ENCODE assay signal across 12 cellular contexts in the genomic region with DNA sequence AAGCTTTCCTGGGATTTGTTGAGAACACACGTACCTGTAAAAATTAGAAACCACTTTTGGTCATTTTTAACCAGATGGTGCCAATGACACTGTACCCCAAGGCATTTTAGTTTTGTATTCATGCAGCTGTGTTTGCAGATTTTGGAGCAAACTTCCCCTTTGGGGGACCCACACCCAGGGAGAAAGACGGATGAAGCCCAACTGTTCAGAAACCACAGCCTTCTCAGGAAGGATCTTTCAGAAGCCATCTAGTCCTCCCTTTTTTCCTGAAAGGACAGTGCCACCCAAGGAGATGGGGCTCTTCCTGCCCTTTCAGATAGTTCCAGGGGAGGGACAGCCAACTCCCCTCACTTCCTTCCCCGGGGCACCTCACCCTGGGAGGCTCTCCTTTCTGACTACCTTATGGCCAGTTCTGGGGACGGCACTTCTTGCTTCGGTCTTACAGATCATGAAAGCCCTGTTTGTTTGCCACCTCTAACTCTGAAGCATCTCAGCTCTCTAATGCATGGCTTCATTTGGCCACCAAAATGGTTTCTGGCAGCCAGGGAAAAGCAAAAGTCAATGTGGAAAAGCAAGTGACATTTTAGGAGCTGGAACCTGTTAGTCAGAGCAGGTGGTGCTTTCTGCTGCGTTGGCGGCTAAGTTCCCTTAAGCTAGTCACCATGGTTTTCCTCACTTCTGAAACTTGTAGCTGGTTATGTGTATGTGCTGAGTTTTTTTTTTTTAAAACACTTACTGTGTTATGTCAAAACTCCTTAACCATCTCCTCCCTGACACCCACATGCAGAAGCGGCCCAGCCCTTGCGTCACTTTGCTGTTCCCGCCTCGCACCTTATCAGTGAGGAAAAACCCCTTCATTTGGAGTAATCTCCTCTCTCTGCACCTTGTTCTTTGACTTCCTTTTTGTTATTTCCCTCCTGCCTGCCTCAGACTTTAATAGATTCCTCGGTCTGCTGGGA. TPM values are rescaled to one million over a fixed set of nuclear protein-coding genes. Genes with fewer than 3 reads are reported as not detected.
DNase-seq lines count a peak whose midpoint lies in the region; ATAC-seq and TF ChIP-seq lines count a peak whose summit lies in the region.
"Had no signal": no experiment of that assay in that cellular context is flagged by ENCODE, and none has a peak within 500 bp of the region (broad histone marks: within the 10 kb centered on the region; RNA-seq: fewer than 3 reads in every experiment).

No MANE protein-coding gene starts in this region.

- CTCF ChIA-PET in A673 (lab: Charles Lee): no interaction called here

- peak overlapping the region; percentile 63 for H3K4me3 Mint-ChIP-seq in activated T-helper 1 cell treated with anti-CD3 and anti-CD28 coated beads, Interleukin-12 subunit alpha, Interleukin-12 subunit beta, Interleukin-2, Interleukin-4 antibody, amounts not matched to agents 30 ng/mL and 10 ng/mL and 1 ng/mL, durations not matched to agents 14 hours and 24 hours and 36 hours
- no peak overlapping the region for H3K4me3 Mint-ChIP-seq in GM23338
- H3K4me3 Mint-ChIP-seq: central memory CD8-positive, alpha-beta T cell had no signal

- H3K4me1 ChIP-seq in BLaER1 treated with 17β-estradiol and CSF1 and Interleukin-3, amounts not matched to agents 10 nM and 100 nM: peaks cover 16 to 34% (median 32%) of the 10 kb centered on the region in 10 experiments
- H3K4me1 ChIP-seq in A673 (ENCODE audit: insufficient read depth, low read length, poor library complexity, severe bottlenecking): no peaks in the 10 kb centered on the region
- H3K4me1 ChIP-seq in GM23338 (ENCODE audit: insufficient read depth): no peaks in the 10 kb centered on the region

- POLR2A ChIA-PET in A673 (lab: Charles Lee; ENCODE audit: low non-redundant PET): no interaction called here

- no peak for DNase-seq in activated T-helper 1 cell treated with anti-CD3 and anti-CD28 coated beads, Interleukin-12 subunit alpha, Interleukin-12 subunit beta, Interleukin-2, Interleukin-4 antibody, amounts not matched to agents 30 ng/mL and 10 ng/mL and 1 ng/mL, durations not matched to agents 14 hours and 24 hours and 36 hours (ENCODE audit: low spot score)
- DNase-seq in putamen (ENCODE audit: low spot score) (peak; percentile 72), A673 (ENCODE audit: low spot score) (no peak), GM23338 (ENCODE audit: low spot score) (no peak)
- DNase-seq: COR-L47, NCI-H446 treated with DMSO at 0.1 percent for 48 hours had no signal

- H4K20me1 ChIP-seq in BLaER1 treated with 17β-estradiol and CSF1 and Interleukin-3, amounts not matched to agents 10 nM and 100 nM: no peaks in the 10 kb centered on the region
- H4K20me1 ChIP-seq in GM23338 (replicated peaks; ENCODE audit: insufficient read depth): peaks cover 4% of the 10 kb centered on the region

- 0 out of 2 replicates have a peak, but pooled peaks cover 3% of the 10 kb centered on the region for H3F3A ChIP-seq in GM23338 (replicated peaks; ENCODE audit: low read depth)

- H3K27me3 ChIP-seq in BLaER1 treated with 17β-estradiol and CSF1 and Interleukin-3, amounts not matched to agents 10 nM and 100 nM: no peaks in the 10 kb centered on the region
- H3K27me3 ChIP-seq in A673 (replicated peaks; ENCODE audit: insufficient read depth, low read depth, low read length, poor library complexity): no peaks in the 10 kb centered on the region
- H3K27me3 ChIP-seq in GM23338 (ENCODE audit: insufficient read depth): no peaks in the 10 kb centered on the region

- H3K4me3 ChIP-seq in BLaER1 treated with 17β-estradiol and CSF1 and Interleukin-3, amounts not matched to agents 10 nM and 100 nM: no peak overlapping the region
- H3K4me3 ChIP-seq in A673 (ENCODE audit: low read depth, low read length, poor library complexity, severe bottlenecking) (no peak overlapping the region), GM23338 (no peak overlapping the region)

- H3K79me2 ChIP-seq in GM23338 (replicated peaks; ENCODE audit: insufficient read depth): no peaks in the 10 kb centered on the region

- no peak overlapping the region for H2AFZ ChIP-seq in GM23338

- TF ChIP-seq CTCF in A673 (conservative IDR thresholded peaks at IDR 0.05; ENCODE audit: low read depth, low read length) (no peak), GM23338 (conservative IDR thresholded peaks at IDR 0.05; ENCODE audit: low read depth in 2 of 2) (no peak)

- ATAC-seq in HG02885 (IDR thresholded peaks at IDR 0.05; ENCODE audit: poor library complexity, unreplicated experiment): peak; percentile 41
- no peak for ATAC-seq in HG02870 (IDR thresholded peaks at IDR 0.05; ENCODE audit: unreplicated experiment)
- no peak for ATAC-seq in HG02798 (IDR thresholded peaks at IDR 0.05; ENCODE audit: poor library complexity, unreplicated experiment)
- ATAC-seq in GM23338: no peak
- ATAC-seq: HCT116 had no signal

- H3K36me3 ChIP-seq in BLaER1 treated with 17β-estradiol and CSF1 and Interleukin-3, amounts not matched to agents 10 nM and 100 nM: no peaks in the 10 kb centered on the region
- H3K36me3 ChIP-seq in A673 (ENCODE audit: insufficient read depth, low read length, poor library complexity, severe bottlenecking) (no peaks in the 10 kb centered on the region), GM23338 (ENCODE audit: insufficient read depth) (no peaks in the 10 kb centered on the region)

- peaks cover 75% of the 10 kb centered on the region for H3K4me1 Mint-ChIP-seq in activated T-helper 1 cell treated with anti-CD3 and anti-CD28 coated beads, Interleukin-12 subunit alpha, Interleukin-12 subunit beta, Interleukin-2, Interleukin-4 antibody, amounts not matched to agents 30 ng/mL and 10 ng/mL and 1 ng/mL, durations not matched to agents 14 hours and 24 hours and 36 hours (ENCODE audit: low read depth)
- peaks cover 2% of the 10 kb centered on the region; the same call in 1 of the 3 replicates for H3K4me1 Mint-ChIP-seq in GM23338

- no TSS peak for BruUV-seq in A673 (replicated peaks; lab: Mats Ljungman, UMichigan)

- no peaks in the 10 kb centered on the region for H3K9me3 ChIP-seq in BLaER1 treated with 17β-estradiol and CSF1 and Interleukin-3, amounts not matched to agents 10 nM and 100 nM (replicated peaks in 1 of 11)
- H3K9me3 ChIP-seq in A673 (ENCODE audit: low read depth, low read length, poor library complexity, severe bottlenecking): no peaks in the 10 kb centered on the region

- H3K27ac Mint-ChIP-seq in activated T-helper 1 cell treated with anti-CD3 and anti-CD28 coated beads, Interleukin-12 subunit alpha, Interleukin-12 subunit beta, Interleukin-2, Interleukin-4 antibody, amounts not matched to agents 30 ng/mL and 10 ng/mL and 1 ng/mL, durations not matched to agents 14 hours and 24 hours and 36 hours: peak overlapping the region; percentile 94
- no peak overlapping the region for H3K27ac Mint-ChIP-seq in GM23338

- H3K9me3 Mint-ChIP-seq in activated T-helper 1 cell treated with anti-CD3 and anti-CD28 coated beads, Interleukin-12 subunit alpha, Interleukin-12 subunit beta, Interleukin-2, Interleukin-4 antibody, amounts not matched to agents 30 ng/mL and 10 ng/mL and 1 ng/mL, durations not matched to agents 14 hours and 24 hours and 36 hours: no peaks in the 10 kb centered on the region
- no peaks in the 10 kb centered on the region for H3K9me3 Mint-ChIP-seq in GM23338
- H3K9me3 Mint-ChIP-seq: central memory CD8-positive, alpha-beta T cell had no signal

- intact Hi-C loops in activated T-helper 1 cell treated with anti-CD3 and anti-CD28 coated beads, Interleukin-12 subunit alpha, Interleukin-12 subunit beta, Interleukin-2, Interleukin-4 antibody, amounts not matched to agents 30 ng/mL and 10 ng/mL and 1 ng/mL, durations not matched to agents 14 hours and 24 hours and 36 hours (cut with micrococcal nuclease): loop anchor here (1.0 kb wide), 1 partner anchor 9 kb away; no protein-coding TSS in a partner anchor
- intact Hi-C loops in A673 (cut with micrococcal nuclease; ENCODE audit: unreplicated experiment): no loop called here

- H3K27ac ChIP-seq in BLaER1 treated with 17β-estradiol and CSF1 and Interleukin-3, amounts not matched to agents 10 nM and 100 nM: no peak overlapping the region
- H3K27ac ChIP-seq in A673 (ENCODE audit: low read depth, low read length, poor library complexity, severe bottlenecking): no peak overlapping the region
- H3K27ac ChIP-seq in GM23338 (ENCODE audit: low read depth): no peak overlapping the region

- H3K9me2 ChIP-seq in GM23338 (ENCODE audit: insufficient read depth): no peaks in the 10 kb centered on the region

- peak overlapping the region; percentile 59 to 78 (median 69) for H3K4me2 ChIP-seq in BLaER1 treated with 17β-estradiol and CSF1 and Interleukin-3, amounts not matched to agents 10 nM and 100 nM
- H3K4me2 ChIP-seq in GM23338: no peak overlapping the region

- H3K9ac ChIP-seq in BLaER1 treated with 17β-estradiol and CSF1 and Interleukin-3, amounts not matched to agents 10 nM and 100 nM: no peak overlapping the region

- no peaks in the 10 kb centered on the region for H3K27me3 Mint-ChIP-seq in activated T-helper 1 cell treated with anti-CD3 and anti-CD28 coated beads, Interleukin-12 subunit alpha, Interleukin-12 subunit beta, Interleukin-2, Interleukin-4 antibody, amounts not matched to agents 30 ng/mL and 10 ng/mL and 1 ng/mL, durations not matched to agents 14 hours and 24 hours and 36 hours (ENCODE audit: insufficient read depth)
- no peaks in the 10 kb centered on the region for H3K27me3 Mint-ChIP-seq in GM23338 (ENCODE audit: insufficient read depth, low read depth, poor library complexity)
- H3K27me3 Mint-ChIP-seq: central memory CD8-positive, alpha-beta T cell had no signal

- H3K36me3 Mint-ChIP-seq in activated T-helper 1 cell treated with anti-CD3 and anti-CD28 coated beads, Interleukin-12 subunit alpha, Interleukin-12 subunit beta, Interleukin-2, Interleukin-4 antibody, amounts not matched to agents 30 ng/mL and 10 ng/mL and 1 ng/mL, durations not matched to agents 14 hours and 24 hours and 36 hours (ENCODE audit: low read depth): peaks cover 24% of the 10 kb centered on the region
- peaks cover 3% of the 10 kb centered on the region; the same call in 1 of the 3 replicates for H3K36me3 Mint-ChIP-seq in GM23338 (ENCODE audit: low read depth)

TF ChIP-seq in GM23338, 12 proteins besides CTCF, POLR2A, EP300 and RAD21:
- TF ChIP-seq EZH2 (IDR thresholded peaks at IDR 0.05; ENCODE audit: low read depth, unreplicated experiment) (no peak), ZNF114 (CRISPR knock-in tag; IDR thresholded peaks at IDR 0.05) (no peak)

RNA-seq across cellular contexts. Expression of a gene that starts 10.1 kb away (rescaled TPM):
- total RNA-seq in activated T-helper 1 cell treated with anti-CD3 and anti-CD28 coated beads, Interleukin-12 subunit alpha, Interleukin-12 subunit beta, Interleukin-2, Interleukin-4 antibody, amounts not matched to agents 30 ng/mL and 10 ng/mL and 1 ng/mL, durations not matched to agents 14 hours and 24 hours and 36 hours: 25.0 and 25.2 TPM in 2 replicates
- total RNA-seq in A673 (2021): 2.2 and 3.0 TPM in 2 replicates
- total RNA-seq in GM23338 (2014; rRNA removed; shearing (Covaris generic)): 9.9 and 11.8 TPM in 2 replicates
- 2.6 and 3.1 TPM in 2 replicates for polyA plus RNA-seq in GM23338 (2016; fragmentation: Nextera tagmentation; extraction: Ambion mirVana)

RNA-seq across cellular contexts. Expression of a gene that starts 26.3 kb away (rescaled TPM):
- total RNA-seq in activated T-helper 1 cell treated with anti-CD3 and anti-CD28 coated beads, Interleukin-12 subunit alpha, Interleukin-12 subunit beta, Interleukin-2, Interleukin-4 antibody, amounts not matched to agents 30 ng/mL and 10 ng/mL and 1 ng/mL, durations not matched to agents 14 hours and 24 hours and 36 hours: 34.2 and 35.9 TPM in 2 replicates
- total RNA-seq in A673 (2021): 7.1 and 7.5 TPM in 2 replicates
- total RNA-seq in GM23338 (2014; rRNA removed; shearing (Covaris generic)): 8.2 and 10.7 TPM in 2 replicates
- polyA plus RNA-seq in GM23338 (2016; fragmentation: Nextera tagmentation; extraction: Ambion mirVana): 5.5 and 6.1 TPM in 2 replicates
